1 cellular context compared by ENCODE assay signal in genomic region chr2:241882090-241882625, GRCh38.
TF ChIP-seq lines count a peak whose summit lies in the region.

No MANE protein-coding gene starts in this region.

TF ChIP-seq in IMR-90, 13 proteins besides CTCF, POLR2A, EP300 and RAD21 (continued from another document):
- no peak for TF ChIP-seq USF2 (IDR thresholded peaks at IDR 0.05; ENCODE audit: low read depth, low read length)
